ENCODE assay signal across 2 cellular contexts in the genomic region with DNA sequence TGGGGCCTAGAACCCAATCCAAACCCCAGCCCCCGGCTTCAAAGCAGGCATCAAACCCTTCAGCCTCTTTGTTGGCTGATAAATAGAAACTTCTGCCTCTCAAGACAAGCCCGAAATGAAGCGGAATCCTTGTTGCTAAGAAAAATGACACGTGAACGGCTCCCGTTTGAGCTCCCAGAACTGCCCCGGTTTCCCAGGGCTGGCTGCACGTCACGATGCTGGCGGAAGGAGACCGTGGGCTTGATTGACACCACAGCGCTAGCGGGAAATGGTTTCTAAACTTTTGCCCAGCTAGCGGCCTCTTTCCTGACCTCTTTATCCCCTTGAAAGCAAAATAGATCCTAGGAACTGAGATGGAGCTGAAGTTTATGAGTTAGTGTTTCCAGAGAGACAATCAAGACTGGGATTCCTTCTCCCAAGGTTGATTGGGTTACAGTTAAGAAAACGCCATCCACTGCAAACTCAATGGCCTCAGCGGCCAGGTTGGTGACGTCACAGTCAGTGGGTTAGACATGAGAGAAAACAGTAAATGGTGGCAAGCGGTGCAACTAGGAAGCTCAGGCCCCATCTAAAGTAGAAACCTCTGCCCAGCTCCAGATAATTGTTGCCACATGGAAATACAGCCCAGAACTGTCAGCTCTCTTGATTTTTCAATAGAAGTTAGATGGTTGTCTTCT.
TF ChIP-seq lines count a peak whose summit lies in the region.

No MANE protein-coding gene starts in this region.

TF ChIP-seq in GM23338, 12 proteins besides CTCF, POLR2A, EP300 and RAD21 (continues in another document):
- TF ChIP-seq ZNF331 (CRISPR knock-in tag; IDR thresholded peaks at IDR 0.05; ENCODE audit: low read depth) (no peak), ZNF114 (CRISPR knock-in tag; IDR thresholded peaks at IDR 0.05) (no peak), CREB1 (CRISPR knock-in tag; IDR thresholded peaks at IDR 0.05; ENCODE audit: low read depth) (no peak), JUNB (IDR thresholded peaks at IDR 0.05; ENCODE audit: unreplicated experiment) (no peak), NANOG (IDR thresholded peaks at IDR 0.05; ENCODE audit: borderline replicate concordance) (no peak), STAT1 (IDR thresholded peaks at IDR 0.05; ENCODE audit: unreplicated experiment) (no peak), EZH2phosphoT487 (IDR thresholded peaks at IDR 0.05; ENCODE audit: unreplicated experiment) (no peak), POLR2AphosphoS5 (IDR thresholded peaks at IDR 0.05; ENCODE audit: low read depth) (no peak), EZH2 (IDR thresholded peaks at IDR 0.05; ENCODE audit: low read depth, unreplicated experiment) (no peak)
- TF ChIP-seq, protein P1, sequence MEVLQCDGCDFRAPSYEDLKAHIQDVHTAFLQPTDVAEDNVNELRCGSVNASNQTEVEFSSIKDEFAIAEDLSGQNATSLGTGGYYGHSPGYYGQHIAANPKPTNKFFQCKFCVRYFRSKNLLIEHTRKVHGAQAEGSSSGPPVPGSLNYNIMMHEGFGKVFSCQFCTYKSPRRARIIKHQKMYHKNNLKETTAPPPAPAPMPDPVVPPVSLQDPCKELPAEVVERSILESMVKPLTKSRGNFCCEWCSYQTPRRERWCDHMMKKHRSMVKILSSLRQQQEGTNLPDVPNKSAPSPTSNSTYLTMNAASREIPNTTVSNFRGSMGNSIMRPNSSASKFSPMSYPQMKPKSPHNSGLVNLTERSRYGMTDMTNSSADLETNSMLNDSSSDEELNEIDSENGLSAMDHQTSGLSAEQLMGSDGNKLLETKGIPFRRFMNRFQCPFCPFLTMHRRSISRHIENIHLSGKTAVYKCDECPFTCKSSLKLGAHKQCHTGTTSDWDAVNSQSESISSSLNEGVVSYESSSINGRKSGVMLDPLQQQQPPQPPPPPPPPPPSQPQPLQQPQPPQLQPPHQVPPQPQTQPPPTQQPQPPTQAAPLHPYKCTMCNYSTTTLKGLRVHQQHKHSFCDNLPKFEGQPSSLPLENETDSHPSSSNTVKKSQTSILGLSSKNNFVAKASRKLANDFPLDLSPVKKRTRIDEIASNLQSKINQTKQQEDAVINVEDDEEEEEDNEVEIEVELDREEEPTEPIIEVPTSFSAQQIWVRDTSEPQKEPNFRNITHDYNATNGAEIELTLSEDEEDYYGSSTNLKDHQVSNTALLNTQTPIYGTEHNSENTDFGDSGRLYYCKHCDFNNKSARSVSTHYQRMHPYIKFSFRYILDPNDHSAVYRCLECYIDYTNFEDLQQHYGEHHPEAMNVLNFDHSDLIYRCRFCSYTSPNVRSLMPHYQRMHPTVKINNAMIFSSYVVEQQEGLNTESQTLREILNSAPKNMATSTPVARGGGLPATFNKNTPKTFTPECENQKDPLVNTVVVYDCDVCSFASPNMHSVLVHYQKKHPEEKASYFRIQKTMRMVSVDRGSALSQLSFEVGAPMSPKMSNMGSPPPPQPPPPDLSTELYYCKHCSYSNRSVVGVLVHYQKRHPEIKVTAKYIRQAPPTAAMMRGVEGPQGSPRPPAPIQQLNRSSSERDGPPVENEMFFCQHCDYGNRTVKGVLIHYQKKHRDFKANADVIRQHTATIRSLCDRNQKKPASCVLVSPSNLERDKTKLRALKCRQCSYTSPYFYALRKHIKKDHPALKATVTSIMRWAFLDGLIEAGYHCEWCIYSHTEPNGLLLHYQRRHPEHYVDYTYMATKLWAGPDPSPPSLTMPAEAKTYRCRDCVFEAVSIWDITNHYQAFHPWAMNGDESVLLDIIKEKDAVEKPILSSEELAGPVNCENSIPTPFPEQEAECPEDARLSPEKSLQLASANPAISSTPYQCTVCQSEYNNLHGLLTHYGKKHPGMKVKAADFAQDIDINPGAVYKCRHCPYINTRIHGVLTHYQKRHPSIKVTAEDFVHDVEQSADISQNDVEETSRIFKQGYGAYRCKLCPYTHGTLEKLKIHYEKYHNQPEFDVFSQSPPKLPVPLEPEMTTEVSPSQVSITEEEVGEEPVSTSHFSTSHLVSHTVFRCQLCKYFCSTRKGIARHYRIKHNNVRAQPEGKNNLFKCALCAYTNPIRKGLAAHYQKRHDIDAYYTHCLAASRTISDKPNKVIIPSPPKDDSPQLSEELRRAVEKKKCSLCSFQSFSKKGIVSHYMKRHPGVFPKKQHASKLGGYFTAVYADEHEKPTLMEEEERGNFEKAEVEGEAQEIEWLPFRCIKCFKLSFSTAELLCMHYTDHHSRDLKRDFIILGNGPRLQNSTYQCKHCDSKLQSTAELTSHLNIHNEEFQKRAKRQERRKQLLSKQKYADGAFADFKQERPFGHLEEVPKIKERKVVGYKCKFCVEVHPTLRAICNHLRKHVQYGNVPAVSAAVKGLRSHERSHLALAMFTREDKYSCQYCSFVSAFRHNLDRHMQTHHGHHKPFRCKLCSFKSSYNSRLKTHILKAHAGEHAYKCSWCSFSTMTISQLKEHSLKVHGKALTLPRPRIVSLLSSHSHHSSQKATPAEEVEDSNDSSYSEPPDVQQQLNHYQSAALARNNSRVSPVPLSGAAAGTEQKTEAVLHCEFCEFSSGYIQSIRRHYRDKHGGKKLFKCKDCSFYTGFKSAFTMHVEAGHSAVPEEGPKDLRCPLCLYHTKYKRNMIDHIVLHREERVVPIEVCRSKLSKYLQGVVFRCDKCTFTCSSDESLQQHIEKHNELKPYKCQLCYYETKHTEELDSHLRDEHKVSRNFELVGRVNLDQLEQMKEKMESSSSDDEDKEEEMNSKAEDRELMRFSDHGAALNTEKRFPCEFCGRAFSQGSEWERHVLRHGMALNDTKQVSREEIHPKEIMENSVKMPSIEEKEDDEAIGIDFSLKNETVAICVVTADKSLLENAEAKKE (CRISPR knock-in tag; IDR thresholded peaks at IDR 0.05), result no peak
- TF ChIP-seq, protein P2, sequence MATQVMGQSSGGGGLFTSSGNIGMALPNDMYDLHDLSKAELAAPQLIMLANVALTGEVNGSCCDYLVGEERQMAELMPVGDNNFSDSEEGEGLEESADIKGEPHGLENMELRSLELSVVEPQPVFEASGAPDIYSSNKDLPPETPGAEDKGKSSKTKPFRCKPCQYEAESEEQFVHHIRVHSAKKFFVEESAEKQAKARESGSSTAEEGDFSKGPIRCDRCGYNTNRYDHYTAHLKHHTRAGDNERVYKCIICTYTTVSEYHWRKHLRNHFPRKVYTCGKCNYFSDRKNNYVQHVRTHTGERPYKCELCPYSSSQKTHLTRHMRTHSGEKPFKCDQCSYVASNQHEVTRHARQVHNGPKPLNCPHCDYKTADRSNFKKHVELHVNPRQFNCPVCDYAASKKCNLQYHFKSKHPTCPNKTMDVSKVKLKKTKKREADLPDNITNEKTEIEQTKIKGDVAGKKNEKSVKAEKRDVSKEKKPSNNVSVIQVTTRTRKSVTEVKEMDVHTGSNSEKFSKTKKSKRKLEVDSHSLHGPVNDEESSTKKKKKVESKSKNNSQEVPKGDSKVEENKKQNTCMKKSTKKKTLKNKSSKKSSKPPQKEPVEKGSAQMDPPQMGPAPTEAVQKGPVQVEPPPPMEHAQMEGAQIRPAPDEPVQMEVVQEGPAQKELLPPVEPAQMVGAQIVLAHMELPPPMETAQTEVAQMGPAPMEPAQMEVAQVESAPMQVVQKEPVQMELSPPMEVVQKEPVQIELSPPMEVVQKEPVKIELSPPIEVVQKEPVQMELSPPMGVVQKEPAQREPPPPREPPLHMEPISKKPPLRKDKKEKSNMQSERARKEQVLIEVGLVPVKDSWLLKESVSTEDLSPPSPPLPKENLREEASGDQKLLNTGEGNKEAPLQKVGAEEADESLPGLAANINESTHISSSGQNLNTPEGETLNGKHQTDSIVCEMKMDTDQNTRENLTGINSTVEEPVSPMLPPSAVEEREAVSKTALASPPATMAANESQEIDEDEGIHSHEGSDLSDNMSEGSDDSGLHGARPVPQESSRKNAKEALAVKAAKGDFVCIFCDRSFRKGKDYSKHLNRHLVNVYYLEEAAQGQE (IDR thresholded peaks at IDR 0.05; ENCODE audit: unreplicated experiment), result no peak

TF ChIP-seq in K562, 482 proteins besides CTCF, POLR2A, EP300 and RAD21:
- 0 out of 2 replicates have a peak, but pooled peaks have one; percentile 29 for TF ChIP-seq CREM (IDR thresholded peaks at IDR 0.05; ENCODE audit: low read depth)
- no peak for TF ChIP-seq ATF1 (CRISPR knock-in tag; IDR thresholded peaks at IDR 0.05)
- TF ChIP-seq ATF1 (tag; IDR thresholded peaks at IDR 0.05), result peak; percentile 67
- peak; percentile 35; the same call in 1 of the 2 replicates for TF ChIP-seq ATF7 (IDR thresholded peaks at IDR 0.05)
- TF ChIP-seq, protein P3, sequence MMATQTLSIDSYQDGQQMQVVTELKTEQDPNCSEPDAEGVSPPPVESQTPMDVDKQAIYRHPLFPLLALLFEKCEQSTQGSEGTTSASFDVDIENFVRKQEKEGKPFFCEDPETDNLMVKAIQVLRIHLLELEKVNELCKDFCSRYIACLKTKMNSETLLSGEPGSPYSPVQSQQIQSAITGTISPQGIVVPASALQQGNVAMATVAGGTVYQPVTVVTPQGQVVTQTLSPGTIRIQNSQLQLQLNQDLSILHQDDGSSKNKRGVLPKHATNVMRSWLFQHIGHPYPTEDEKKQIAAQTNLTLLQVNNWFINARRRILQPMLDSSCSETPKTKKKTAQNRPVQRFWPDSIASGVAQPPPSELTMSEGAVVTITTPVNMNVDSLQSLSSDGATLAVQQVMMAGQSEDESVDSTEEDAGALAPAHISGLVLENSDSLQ (IDR thresholded peaks at IDR 0.05), result peak; percentile 62; the same call in 1 of the 2 replicates
- TF ChIP-seq FOXJ2 (tag; IDR thresholded peaks at IDR 0.05), result no peak
- no peak for TF ChIP-seq BRD9 (IDR thresholded peaks at IDR 0.05; ENCODE audit: low read depth, partially characterized antibody)
